Comparison of ENCODE assay signal across 15 cellular contexts in genomic region chr2:113135354-113135753, GRCh38.
"Had no signal": no experiment of that assay in that cellular context is flagged by ENCODE, and none has a peak within 500 bp of the region (broad histone marks: within the 10 kb centered on the region; RNA-seq: fewer than 3 reads in every experiment).

No MANE protein-coding gene starts in this region.

- ATAC-seq: left ventricle myocardium superior; mucosa of descending colon; naive thymus-derived CD4-positive, alpha-beta T cell; right cardiac atrium had no signal

- DNase-seq: activated CD4-positive, alpha-beta memory T cell treated with anti-CD3 and anti-CD28 coated beads, Interleukin-2, amount 10 ng/mL, durations not matched to agents 7 days and 5 days; activated CD4-positive, alpha-beta T cell treated with anti-CD3 and anti-CD28 coated beads for 4 hours; activated naive CD4-positive, alpha-beta T cell treated with anti-CD3 and anti-CD28 coated beads for 36 hours; foreskin fibroblast; hippocampal formation; kidney; left ventricle myocardium superior; mucosa of descending colon; naive thymus-derived CD4-positive, alpha-beta T cell; nucleus accumbens; right cardiac atrium; small intestine; stimulated activated CD4-positive, alpha-beta T cell treated with anti-CD3 and anti-CD28 coated beads, Interleukin-4, amount 100 ng/mL, for 24 hours; stimulated activated naive CD4-positive, alpha-beta T cell treated with Interleukin-2 at 50 U/mL for 16 hours; substantia nigra had no signal
